In genomic region chr9:107667700-107668099, GRCh38 we compare ENCODE assay signal across 19 cellular contexts.
DNase-seq lines count a peak whose midpoint lies in the region; ATAC-seq, FAIRE-seq and TF ChIP-seq lines count a peak whose summit lies in the region.
"Had no signal": no experiment of that assay in that cellular context is flagged by ENCODE, and none has a peak within 500 bp of the region (broad histone marks: within the 10 kb centered on the region; RNA-seq: fewer than 3 reads in every experiment).

No MANE protein-coding gene starts in this region.

- H3K27ac ChIP-seq in endothelial cell of umbilical vein (ENCODE audit: insufficient read depth, low read depth, low read length), result no peak overlapping the region
- peak overlapping the region; percentile 61 to 70 for H3K27ac ChIP-seq in right atrium auricular region
- H3K27ac ChIP-seq in psoas muscle, result peak overlapping the region; percentile 50
- peak overlapping the region; percentile 13 for H3K27ac ChIP-seq in vagina

- no TSS peak for BruUV-seq in endothelial cell of umbilical vein (replicated peaks; lab: Mats Ljungman, UMichigan)

- dilution Hi-C loops in endothelial cell of umbilical vein (cut with MboI; ENCODE audit: extremely low pct_ligation_motif_present, low sequenced_read_pairs), result no loop called here

- H3K4me1 ChIP-seq in endothelial cell of umbilical vein (ENCODE audit: control insufficient read depth, extremely low read depth, insufficient read depth, low read length) (peaks cover 9% of the 10 kb centered on the region), right atrium auricular region (peaks cover 0 to 11% of the 10 kb centered on the region in 2 donors), psoas muscle (no peaks in the 10 kb centered on the region), vagina (no peaks in the 10 kb centered on the region)

- H3K79me2 ChIP-seq in endothelial cell of umbilical vein (ENCODE audit: control insufficient read depth, insufficient read depth, low read length), result no peaks in the 10 kb centered on the region

- DNase-seq in endothelial cell of umbilical vein (ENCODE audit: low read depth, low spot score) (peak; percentile 41), right atrium auricular region (ENCODE audit: low spot score) (peak; percentile 63), psoas muscle (peak; percentile 22 to 65), vagina (ENCODE audit: extremely low spot score in 2 of 2) (no peak), HEK293T (ENCODE audit: extremely low spot score) (no peak)
- DNase-seq in activated T-cell treated with anti-CD3 and anti-CD28 coated beads, Interleukin-2, amount 50 U/mL, for 4 hours, result no peak
- DNase-seq in activated CD4-positive, alpha-beta T cell treated with anti-CD3 and anti-CD28 coated beads, Interleukin-2, amount 10 ng/mL, durations not matched to agents 24 days and 14 days, result no peak
- DNase-seq: activated CD4-positive, alpha-beta T cell treated with anti-CD3 and anti-CD28 coated beads, Interleukin-2, amount 50 U/mL, for 4 hours; activated effector memory CD4-positive, alpha-beta T cell treated with anti-CD3 and anti-CD28 coated beads, Interleukin-2, amount 50 U/mL, for 16 hours; CD4-positive, alpha-beta T cell; DMS 273 treated with DMSO at 0.1 percent for 48 hours; kidney glomerular epithelial cell; mucosa of descending colon; NCI-H1930; NCI-H345 had no signal

- no peaks in the 10 kb centered on the region for H3K9me3 Mint-ChIP-seq in activated T-cell treated with anti-CD3 and anti-CD28 coated beads, Interleukin-2, amount 50 U/mL, for 4 hours
- H3K9me3 Mint-ChIP-seq in activated CD4-positive, alpha-beta T cell treated with anti-CD3 and anti-CD28 coated beads, Interleukin-2, amount 10 ng/mL, durations not matched to agents 24 days and 14 days, result no peaks in the 10 kb centered on the region
- H3K9me3 Mint-ChIP-seq: CD4-positive, alpha-beta T cell; dendritic cell treated with granulocyte-macrophage colony-stimulating factor and Interleukin-4, amounts not matched to agents 40 ng/mL and 50 ng/mL, for 4 days had no signal

- ATAC-seq in psoas muscle, result peak in 3 of 4 donors; percentile 27 to 40 (median 40)
- ATAC-seq in activated T-cell treated with anti-CD3 and anti-CD28 coated beads, Interleukin-2, amount 50 U/mL, for 4 hours, result no peak
- ATAC-seq: K562, mucosa of descending colon, SK-N-SH treated with all-trans-retinoic acid at 6 μM for 48 hours had no signal

- H3K36me3 ChIP-seq in endothelial cell of umbilical vein (ENCODE audit: control insufficient read depth in 2 of 2, extremely low read depth in 1 of 2, insufficient read depth in 2 of 2, low read length in 2 of 2) (no peaks in the 10 kb centered on the region), right atrium auricular region (no peaks in the 10 kb centered on the region), psoas muscle (ENCODE audit: insufficient read depth in 1 of 2, low read depth in 1 of 2) (no peaks in the 10 kb centered on the region), vagina (no peaks in the 10 kb centered on the region)

- H3K9me3 ChIP-seq in endothelial cell of umbilical vein (replicated peaks; ENCODE audit: control insufficient read depth, insufficient read depth, low read length) (no peaks in the 10 kb centered on the region), right atrium auricular region (no peaks in the 10 kb centered on the region), psoas muscle (no peaks in the 10 kb centered on the region), vagina (no peaks in the 10 kb centered on the region)
- H3K9me3 ChIP-seq: mucosa of descending colon had no signal

- POLR2A ChIA-PET in endothelial cell of umbilical vein (lab: Charles Lee), result no interaction called here
- POLR2A ChIA-PET in HEK293T (lab: Yijun Ruan, JAX), result no interaction called here

- peak overlapping the region; percentile 18 for H3K9ac ChIP-seq in endothelial cell of umbilical vein (replicated peaks; ENCODE audit: extremely low read depth, insufficient read depth, low read length)

- H3K27me3 Mint-ChIP-seq in activated T-cell treated with anti-CD3 and anti-CD28 coated beads, Interleukin-2, amount 50 U/mL, for 4 hours (ENCODE audit: low read depth), result no peaks in the 10 kb centered on the region
- no peaks in the 10 kb centered on the region for H3K27me3 Mint-ChIP-seq in activated CD4-positive, alpha-beta T cell treated with anti-CD3 and anti-CD28 coated beads, Interleukin-2, amount 10 ng/mL, durations not matched to agents 24 days and 14 days
- H3K27me3 Mint-ChIP-seq: dendritic cell treated with granulocyte-macrophage colony-stimulating factor and Interleukin-4, amounts not matched to agents 40 ng/mL and 50 ng/mL, for 4 days had no signal

- H3K4me3 ChIP-seq in endothelial cell of umbilical vein (replicated peaks in 1 of 3; ENCODE audit: insufficient read depth in 1 of 3, low read depth in 1 of 3, low read length in 3 of 3) (no peak overlapping the region), right atrium auricular region (no peak overlapping the region), psoas muscle (no peak overlapping the region), vagina (no peak overlapping the region)
- H3K4me3 ChIP-seq: K562, mucosa of descending colon had no signal

- H3K4me2 ChIP-seq in endothelial cell of umbilical vein (ENCODE audit: insufficient read depth, low read length), result peak overlapping the region; percentile 5

- intact Hi-C loops in endothelial cell of umbilical vein (cut with micrococcal nuclease) (loop anchor here (1.0 kb wide), 2 partner anchors 22 to 29 kb away; no protein-coding TSS in a partner anchor), psoas muscle (cut with DNase I) (no loop called here), vagina (cut with DNase I) (no loop called here)
- intact Hi-C loops in activated CD4-positive, alpha-beta T cell treated with anti-CD3 and anti-CD28 coated beads, Interleukin-2, amount 10 ng/mL, durations not matched to agents 24 days and 14 days (cut with micrococcal nuclease), result no loop called here

- peak overlapping the region; percentile 54 for H2AFZ ChIP-seq in endothelial cell of umbilical vein (ENCODE audit: low read depth, low read length)

- TF ChIP-seq CTCF in endothelial cell of umbilical vein (IDR thresholded peaks at IDR 0.05; ENCODE audit: extremely low read depth in 1 of 2, insufficient read depth in 1 of 2, low read depth in 1 of 2, low read length in 2 of 2) (no peak), right atrium auricular region (IDR thresholded peaks at IDR 0.05) (no peak), psoas muscle (IDR thresholded peaks at IDR 0.05) (no peak), vagina (IDR thresholded peaks at IDR 0.05) (no peak)

- no peaks in the 10 kb centered on the region for H3K36me3 Mint-ChIP-seq in activated T-cell treated with anti-CD3 and anti-CD28 coated beads, Interleukin-2, amount 50 U/mL, for 4 hours (ENCODE audit: insufficient read depth)
- H3K36me3 Mint-ChIP-seq in activated CD4-positive, alpha-beta T cell treated with anti-CD3 and anti-CD28 coated beads, Interleukin-2, amount 10 ng/mL, durations not matched to agents 24 days and 14 days (ENCODE audit: low read depth), result no peaks in the 10 kb centered on the region

- peak; percentile 59 for FAIRE-seq in endothelial cell of umbilical vein (lab: Jason Lieb, UNC)
- FAIRE-seq: frontal cortex, K562 had no signal

- no peak overlapping the region for H3K4me3 Mint-ChIP-seq in activated T-cell treated with anti-CD3 and anti-CD28 coated beads, Interleukin-2, amount 50 U/mL, for 4 hours
- no peak overlapping the region for H3K4me3 Mint-ChIP-seq in activated CD4-positive, alpha-beta T cell treated with anti-CD3 and anti-CD28 coated beads, Interleukin-2, amount 10 ng/mL, durations not matched to agents 24 days and 14 days
- H3K4me3 Mint-ChIP-seq: CD4-positive, alpha-beta T cell; dendritic cell treated with granulocyte-macrophage colony-stimulating factor and Interleukin-4, amounts not matched to agents 40 ng/mL and 50 ng/mL, for 4 days had no signal

- no peak overlapping the region for H3K27ac Mint-ChIP-seq in activated CD4-positive, alpha-beta T cell treated with anti-CD3 and anti-CD28 coated beads, Interleukin-2, amount 10 ng/mL, durations not matched to agents 24 days and 14 days
- H3K27ac Mint-ChIP-seq: CD4-positive, alpha-beta T cell; dendritic cell treated with granulocyte-macrophage colony-stimulating factor and Interleukin-4, amounts not matched to agents 40 ng/mL and 50 ng/mL, for 4 days had no signal

- no peaks in the 10 kb centered on the region for H3K27me3 ChIP-seq in endothelial cell of umbilical vein (ENCODE audit: control insufficient read depth in 2 of 2, insufficient read depth in 2 of 2, low read length in 2 of 2)
- no peaks in the 10 kb centered on the region for H3K27me3 ChIP-seq in right atrium auricular region
- no peaks in the 10 kb centered on the region for H3K27me3 ChIP-seq in psoas muscle (ENCODE audit: insufficient read depth in 3 of 3, low read length in 2 of 3)
- no peaks in the 10 kb centered on the region for H3K27me3 ChIP-seq in vagina

- H4K20me1 ChIP-seq in endothelial cell of umbilical vein (replicated peaks; ENCODE audit: control insufficient read depth, extremely low read depth, insufficient read depth, low read length), result no peaks in the 10 kb centered on the region

- no peaks in the 10 kb centered on the region for H3K9me1 ChIP-seq in endothelial cell of umbilical vein (replicated peaks; ENCODE audit: control insufficient read depth, extremely low read depth, insufficient read depth, low read length)

- no peak for TF ChIP-seq POLR2A in endothelial cell of umbilical vein (IDR thresholded peaks at IDR 0.05; ENCODE audit: low read depth, low read length)
- TF ChIP-seq POLR2A in vagina (IDR thresholded peaks at IDR 0.05), result no peak

- H3K4me1 Mint-ChIP-seq in activated T-cell treated with anti-CD3 and anti-CD28 coated beads, Interleukin-2, amount 50 U/mL, for 4 hours (ENCODE audit: low read depth), result no peaks in the 10 kb centered on the region
- H3K4me1 Mint-ChIP-seq in activated CD4-positive, alpha-beta T cell treated with anti-CD3 and anti-CD28 coated beads, Interleukin-2, amount 10 ng/mL, durations not matched to agents 24 days and 14 days, result no peaks in the 10 kb centered on the region

- CTCF ChIA-PET in endothelial cell of umbilical vein (lab: Charles Lee) (interaction anchor here (1.1 kb wide), 1 partner anchor 18 kb away, joined by 4 read pairs; no protein-coding TSS in a partner anchor), HEK293T (lab: Yijun Ruan, JAX) (no interaction called here)

- WGBS in psoas muscle, 3 donors, result 46 to 56% (median 56%) methylated on average over 8 of the region's 8 CpGs

TF ChIP-seq in endothelial cell of umbilical vein, 7 proteins besides CTCF, POLR2A, EP300 and RAD21 (continues in another document):
- TF ChIP-seq JUN (IDR thresholded peaks at IDR 0.05; ENCODE audit: borderline replicate concordance, insufficient read depth, insufficient read length, low read depth), result no peak

TF ChIP-seq in HEK293T, 16 proteins besides CTCF, POLR2A, EP300 and RAD21:
- TF ChIP-seq HDGF (IDR thresholded peaks at IDR 0.05; ENCODE audit: borderline replicate concordance), result no peak

Comparison
In these comparisons a context has a peak if more than half of its experiments do, and no peak if none do; other contexts are left out.
1. DNase-seq: peak in endothelial cell of umbilical vein (single experiment), right atrium auricular region (single experiment) and psoas muscle (2 of 2); none in vagina (0 of 2), activated T-cell treated with anti-CD3 and anti-CD28 coated beads, Interleukin-2, amount 50 U/mL, for 4 hours (single experiment), HEK293T (single experiment) and activated CD4-positive, alpha-beta T cell treated with anti-CD3 and anti-CD28 coated beads, Interleukin-2, amount 10 ng/mL, durations not matched to agents 24 days and 14 days (single experiment).
2. ATAC-seq: peak in psoas muscle (3 of 4); none in activated T-cell treated with anti-CD3 and anti-CD28 coated beads, Interleukin-2, amount 50 U/mL, for 4 hours (0 of 2).